In the genomic region with DNA sequence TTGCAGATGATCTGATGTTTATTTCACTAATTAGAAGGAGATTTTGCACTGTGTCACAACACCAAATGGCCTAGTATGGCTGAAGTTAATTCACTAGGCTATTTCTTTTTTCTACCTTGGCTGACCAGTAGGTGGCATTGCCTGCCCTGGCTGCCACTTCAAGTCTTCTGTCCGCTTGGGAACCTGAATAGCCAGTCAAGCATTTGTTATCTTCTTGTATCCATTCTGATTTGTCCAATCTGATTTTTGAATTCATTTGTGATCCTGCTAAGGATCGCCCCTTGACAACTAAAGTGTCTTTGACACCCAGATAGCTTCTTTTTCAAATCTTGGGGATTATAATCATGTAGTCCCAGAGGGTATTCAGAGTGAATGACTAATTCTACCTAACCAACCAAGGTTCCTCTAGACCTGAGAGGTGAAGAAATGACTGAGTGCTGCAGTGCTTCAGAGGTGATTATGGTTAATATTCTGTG, we compare ENCODE assay signal across 8 cellular contexts.
A peak's percentile ranks its signal among the peaks of the same experiment; 100 is the strongest.
DNase-seq lines count a peak whose midpoint lies in the region; ATAC-seq and TF ChIP-seq lines count a peak whose summit lies in the region.

No MANE protein-coding gene starts in this region.

- H3K27me3 Mint-ChIP-seq in endothelial cell (ENCODE audit: unreplicated experiment) (no peaks in the 10 kb centered on the region), mesothelial cell of epicardium (ENCODE audit: low read depth) (peaks cover 57% of the 10 kb centered on the region), type B pancreatic cell (peaks cover 8% of the 10 kb centered on the region)

- H3K36me3 Mint-ChIP-seq in endothelial cell (ENCODE audit: low read depth, unreplicated experiment) (no peaks in the 10 kb centered on the region), mesothelial cell of epicardium (no peaks in the 10 kb centered on the region), type B pancreatic cell (no peaks in the 10 kb centered on the region)

- TF ChIP-seq CTCF in endothelial cell (IDR thresholded peaks at IDR 0.05; ENCODE audit: unreplicated experiment): peak; percentile 90
- peak; percentile 86 for TF ChIP-seq CTCF in mesothelial cell of epicardium (IDR thresholded peaks at IDR 0.05; ENCODE audit: unreplicated experiment)
- peak; percentile 95 for TF ChIP-seq CTCF in type B pancreatic cell (conservative IDR thresholded peaks at IDR 0.05)

- no peaks in the 10 kb centered on the region for H3K9me3 Mint-ChIP-seq in endothelial cell (ENCODE audit: unreplicated experiment)
- peaks cover 10% of the 10 kb centered on the region for H3K9me3 Mint-ChIP-seq in mesothelial cell of epicardium
- H3K9me3 Mint-ChIP-seq in type B pancreatic cell: no peaks in the 10 kb centered on the region

- no peaks in the 10 kb centered on the region for H3K4me1 Mint-ChIP-seq in endothelial cell (ENCODE audit: unreplicated experiment)
- peaks cover 2% of the 10 kb centered on the region for H3K4me1 Mint-ChIP-seq in mesothelial cell of epicardium
- peaks cover 4% of the 10 kb centered on the region for H3K4me1 Mint-ChIP-seq in type B pancreatic cell (ENCODE audit: unreplicated experiment)

- H3K4me3 Mint-ChIP-seq in endothelial cell (ENCODE audit: unreplicated experiment) (no peak overlapping the region), mesothelial cell of epicardium (no peak overlapping the region), type B pancreatic cell (no peak overlapping the region)

- H3K27ac Mint-ChIP-seq in endothelial cell (ENCODE audit: unreplicated experiment) (no peak overlapping the region), mesothelial cell of epicardium (no peak overlapping the region), type B pancreatic cell (no peak overlapping the region)

- peak; percentile 24 for DNase-seq in CD1c-positive myeloid dendritic cell (ENCODE audit: extremely low spot score)
- DNase-seq in NCI-H128 (lab: John Stamatoyannopoulos, UW; ENCODE audit: unreplicated experiment): peak; percentile 7
- DNase-seq in T1000 (lab: John Stamatoyannopoulos, UW): peak; percentile 42
- DNase-seq in endothelial cell (ENCODE audit: low spot score): peak; percentile 52
- peak in 1 of 2 experiments; percentile 42 for DNase-seq in mesothelial cell of epicardium (ENCODE audit: low spot score in 2 of 2, unreplicated experiment in 2 of 2)
- no peak for DNase-seq in type B pancreatic cell (ENCODE audit: extremely low spot score, unreplicated experiment)

- ATAC-seq in GM18519 (IDR thresholded peaks at IDR 0.05; ENCODE audit: low FRiP score, unreplicated experiment) (peak; percentile 75), HG02885 (IDR thresholded peaks at IDR 0.05; ENCODE audit: poor library complexity, unreplicated experiment) (peak; percentile 80)
